In the genomic region with DNA sequence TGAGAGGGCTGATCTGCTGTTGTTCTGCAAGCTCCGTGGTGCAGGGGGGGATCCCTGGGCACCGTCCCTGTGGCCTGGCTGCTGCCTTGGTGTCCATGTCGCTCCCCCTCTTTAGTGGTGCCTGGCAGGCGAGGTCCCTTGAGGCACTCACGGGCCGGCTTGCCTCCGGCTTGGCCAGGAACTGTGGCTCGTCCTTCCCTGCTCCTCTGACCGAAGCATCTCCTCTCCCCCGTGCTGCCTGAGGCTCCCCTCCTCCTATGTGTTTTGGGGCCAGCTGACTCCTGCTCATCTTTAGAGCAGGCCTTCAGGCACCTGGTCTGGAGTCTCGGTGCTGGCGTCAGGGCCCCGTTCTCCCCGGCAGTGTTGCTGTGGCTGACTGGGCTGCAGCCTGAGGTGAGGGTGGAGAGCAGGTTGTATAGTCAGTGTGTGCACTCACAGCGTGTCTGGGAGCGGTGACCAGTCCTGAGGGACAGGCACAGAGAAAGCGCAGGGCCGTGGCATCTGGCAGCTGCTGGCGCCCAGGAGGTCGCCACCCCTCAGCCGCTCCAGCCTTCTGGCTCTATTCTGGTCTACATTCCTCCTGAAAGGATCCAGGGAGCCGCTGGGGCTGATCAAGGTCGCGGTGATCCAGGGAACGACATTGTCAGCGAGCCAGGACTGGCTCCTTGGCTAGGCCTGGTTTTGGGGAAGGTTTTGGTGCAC, we compare ENCODE assay signal across 24 cellular contexts. TPM values are rescaled to one million over a fixed set of nuclear protein-coding genes. Genes with fewer than 3 reads are reported as not detected.
A peak's percentile ranks its signal among the peaks of the same experiment; 100 is the strongest.
DNase-seq lines count a peak whose midpoint lies in the region; ATAC-seq, FAIRE-seq and TF ChIP-seq lines count a peak whose summit lies in the region.
"Had no signal": no experiment of that assay in that cellular context is flagged by ENCODE, and none has a peak within 500 bp of the region (broad histone marks: within the 10 kb centered on the region; RNA-seq: fewer than 3 reads in every experiment).

No MANE protein-coding gene starts in this region.

- FAIRE-seq in kidney (lab: Jason Lieb, UNC), result no peak
- FAIRE-seq: colon, GM12892, small intestine had no signal

- H3K27me3 ChIP-seq in endodermal cell (ENCODE audit: control insufficient read depth, insufficient read depth, low read length, poor library complexity, severe bottlenecking) (no peaks in the 10 kb centered on the region), PC-9 (ENCODE audit: insufficient read depth, low read depth) (no peaks in the 10 kb centered on the region)
- H3K27me3 ChIP-seq: BLaER1, neutrophil, uterus had no signal

- no peaks in the 10 kb centered on the region for H3K9me2 ChIP-seq in PC-9 (ENCODE audit: insufficient read depth)

- WGBS in endodermal cell (ENCODE audit: insufficient coverage in 1 of 2, insufficient read length in 1 of 2), 2 experiments, result 94% methylated on average over 15 to 26 of the region's 26 CpGs

- POLR2A ChIA-PET in PC-9 (lab: Charles Lee; ENCODE audit: unreplicated experiment), result no interaction called here

- H3K27ac Mint-ChIP-seq in natural killer cell treated with Interleukin-12 subunit alpha and Interleukin-12 subunit beta and Interleukin-15 and Interleukin-18, amount 100 ng/mL, for 72 hours, result no peak overlapping the region
- no peak overlapping the region for H3K27ac Mint-ChIP-seq in natural killer cell
- peak overlapping the region; percentile 33 for H3K27ac Mint-ChIP-seq in endodermal cell

- CTCF ChIA-PET in PC-9 (lab: Charles Lee), result no interaction called here

- H3K4me2 ChIP-seq in PC-9, result no peak overlapping the region
- H3K4me2 ChIP-seq: BLaER1 had no signal

- no peaks in the 10 kb centered on the region for H3K79me2 ChIP-seq in PC-9 (ENCODE audit: low read depth)

- H2AFZ ChIP-seq in PC-9, result no peak overlapping the region

- H3K9me3 ChIP-seq in endodermal cell (ENCODE audit: control insufficient read depth, low read length) (no peaks in the 10 kb centered on the region), kidney (ENCODE audit: control insufficient read depth in 1 of 2, low read length in 2 of 2) (no peaks in the 10 kb centered on the region), PC-9 (ENCODE audit: insufficient read depth, low read depth) (no peaks in the 10 kb centered on the region)
- H3K9me3 ChIP-seq: BLaER1, neutrophil, uterus had no signal

- H3K4me1 ChIP-seq in endodermal cell (ENCODE audit: control insufficient read depth, insufficient read depth, low read length), result peaks cover 9% of the 10 kb centered on the region
- peaks cover 5 to 11% of the 10 kb centered on the region in 2 donors for H3K4me1 ChIP-seq in kidney (ENCODE audit: control insufficient read depth in 1 of 2, insufficient read depth in 1 of 2, low read depth in 1 of 2, low read length in 2 of 2)
- H3K4me1 ChIP-seq in PC-9 (replicated peaks; ENCODE audit: insufficient read depth), result no peaks in the 10 kb centered on the region
- H3K4me1 ChIP-seq: uterus had no signal

- H3K36me3 ChIP-seq in endodermal cell (ENCODE audit: control insufficient read depth, insufficient read depth, low read length), result peaks cover 38% of the 10 kb centered on the region
- peaks cover 6 to 13% of the 10 kb centered on the region in 2 donors for H3K36me3 ChIP-seq in kidney (ENCODE audit: control insufficient read depth in 1 of 2, insufficient read depth in 2 of 2, low read length in 2 of 2)
- H3K36me3 ChIP-seq in PC-9 (ENCODE audit: low read depth), result peaks cover 10% of the 10 kb centered on the region
- H3K36me3 ChIP-seq: uterus had no signal

- peak; percentile 55 for DNase-seq in natural killer cell treated with Interleukin-12 subunit alpha and Interleukin-12 subunit beta and Interleukin-15 and Interleukin-18, amount 100 ng/mL, for 72 hours (ENCODE audit: low spot score)
- no peak for DNase-seq in natural killer cell
- DNase-seq in endodermal cell, result no peak
- DNase-seq in kidney, result peak; percentile 65
- DNase-seq in ecto neural progenitor cell (ENCODE audit: low spot score), result no peak
- DNase-seq in NCI-H2171 (lab: John Stamatoyannopoulos, UW), result no peak
- no peak for DNase-seq in PC-9
- DNase-seq in NCI-H2107 treated with DMSO at 0.1 percent for 48 hours (lab: John Stamatoyannopoulos, UW; ENCODE audit: unreplicated experiment), result no peak
- DNase-seq: activated gamma-delta T cell; COR-L47; HCEC 1CT; NCI-H1092; NCI-H187; NCI-H2227 treated with DMSO at 0.1 percent for 48 hours; NCI-H69; small intestine; stimulated activated CD4-positive, alpha-beta T cell treated with anti-CD3 and anti-CD28 coated beads, Interleukin-1b, Interleukin-23, amount 100 ng/mL, for 48 hours; uterus; WERI-Rb-1 had no signal

- H3K27ac ChIP-seq in endodermal cell (ENCODE audit: low read depth, low read length) (no peak overlapping the region), kidney (ENCODE audit: low read depth in 2 of 2, low read length in 2 of 2) (no peak overlapping the region), PC-9 (no peak overlapping the region)
- H3K27ac ChIP-seq: BLaER1, neutrophil, WERI-Rb-1 had no signal

- BruUV-seq in PC-9 (replicated peaks; lab: Mats Ljungman, UMichigan), result no TSS peak

- peaks cover 1% of the 10 kb centered on the region; the same call in 1 of the 2 replicates for H4K20me1 ChIP-seq in PC-9 (ENCODE audit: insufficient read depth)

- no peaks in the 10 kb centered on the region for H3K9me3 Mint-ChIP-seq in natural killer cell treated with Interleukin-12 subunit alpha and Interleukin-12 subunit beta and Interleukin-15 and Interleukin-18, amount 100 ng/mL, for 72 hours
- no peaks in the 10 kb centered on the region for H3K9me3 Mint-ChIP-seq in natural killer cell
- H3K9me3 Mint-ChIP-seq in endodermal cell, result no peaks in the 10 kb centered on the region

- no peak for ATAC-seq in natural killer cell treated with Interleukin-12 subunit alpha and Interleukin-12 subunit beta and Interleukin-15 and Interleukin-18, amount 100 ng/mL, for 72 hours
- no peak for ATAC-seq in natural killer cell

- no peaks in the 10 kb centered on the region for H3K27me3 Mint-ChIP-seq in natural killer cell treated with Interleukin-12 subunit alpha and Interleukin-12 subunit beta and Interleukin-15 and Interleukin-18, amount 100 ng/mL, for 72 hours
- H3K27me3 Mint-ChIP-seq in natural killer cell (ENCODE audit: low read depth in 2 of 2) (no peaks in the 10 kb centered on the region), endodermal cell (ENCODE audit: insufficient read depth) (no peaks in the 10 kb centered on the region)

- peaks cover 0 to 3% of the 10 kb centered on the region in 2 donors for H3K4me1 Mint-ChIP-seq in natural killer cell treated with Interleukin-12 subunit alpha and Interleukin-12 subunit beta and Interleukin-15 and Interleukin-18, amount 100 ng/mL, for 72 hours (ENCODE audit: low read depth in 2 of 2)
- H3K4me1 Mint-ChIP-seq in natural killer cell, result no peaks in the 10 kb centered on the region
- peaks cover 7% of the 10 kb centered on the region for H3K4me1 Mint-ChIP-seq in endodermal cell

- H3K4me3 ChIP-seq in endodermal cell (ENCODE audit: low read length) (no peak overlapping the region), kidney (ENCODE audit: low read length in 2 of 2) (no peak overlapping the region), PC-9 (no peak overlapping the region)
- H3K4me3 ChIP-seq: BLaER1, lung, uterus had no signal

- no peak for TF ChIP-seq CTCF in natural killer cell (IDR thresholded peaks at IDR 0.05)
- no peak for TF ChIP-seq CTCF in endodermal cell (conservative IDR thresholded peaks at IDR 0.05)
- no peak for TF ChIP-seq CTCF in kidney (IDR thresholded peaks at IDR 0.05; ENCODE audit: borderline replicate concordance, extremely low read depth, insufficient read depth)
- TF ChIP-seq CTCF in PC-9 (conservative IDR thresholded peaks at IDR 0.05), result no peak

- H3K4me3 Mint-ChIP-seq in natural killer cell treated with Interleukin-12 subunit alpha and Interleukin-12 subunit beta and Interleukin-15 and Interleukin-18, amount 100 ng/mL, for 72 hours, result no peak overlapping the region
- H3K4me3 Mint-ChIP-seq in natural killer cell (no peak overlapping the region), endodermal cell (no peak overlapping the region)

- H3F3A ChIP-seq in PC-9 (ENCODE audit: insufficient read depth, low read depth), result peaks cover 30% of the 10 kb centered on the region; the same call in 1 of the 2 replicates

- peaks cover 4% of the 10 kb centered on the region for H3K36me3 Mint-ChIP-seq in natural killer cell treated with Interleukin-12 subunit alpha and Interleukin-12 subunit beta and Interleukin-15 and Interleukin-18, amount 100 ng/mL, for 72 hours
- H3K36me3 Mint-ChIP-seq in natural killer cell, result peaks cover 5% of the 10 kb centered on the region
- peaks cover 43% of the 10 kb centered on the region for H3K36me3 Mint-ChIP-seq in endodermal cell (ENCODE audit: low read depth)

- intact Hi-C loops in natural killer cell (cut with micrococcal nuclease), result no loop called here
- intact Hi-C loops in kidney (cut with DNase I), result no loop called here
- intact Hi-C loops in PC-9 (cut with micrococcal nuclease; ENCODE audit: unreplicated experiment), result loop anchor here (10.0 kb wide), 1 partner anchor 117 kb away; no protein-coding TSS in a partner anchor

- H3K9ac ChIP-seq in endodermal cell (ENCODE audit: extremely low read depth, low read length, poor library complexity, severe bottlenecking), result no peak overlapping the region
- no peak overlapping the region for H3K9ac ChIP-seq in kidney (ENCODE audit: low read length in 2 of 2)
- H3K9ac ChIP-seq: BLaER1 had no signal

RNA-seq across cellular contexts. Expression of a gene that starts 43.7 kb away (rescaled TPM):
- 10 to 100 TPM; 35.9 to 40.4 TPM for total RNA-seq in natural killer cell treated with Interleukin-12 subunit alpha and Interleukin-12 subunit beta and Interleukin-15 and Interleukin-18, amount 100 ng/mL, for 72 hours
- 10 to 100 TPM; 39.4 to 55.4 (median 47.0) TPM for total RNA-seq in natural killer cell
- total RNA-seq in endodermal cell, result 10 to 100 TPM; 59.3 to 66.8 TPM
- polyA plus RNA-seq in endodermal cell (2013, experiment 1 of 2), result 48.4 TPM
- polyA plus RNA-seq in endodermal cell (2013, experiment 2 of 2), result 48.7 TPM
- 176 TPM for total RNA-seq in kidney
- 50.9 TPM for polyA plus RNA-seq in kidney (ENCODE audit: insufficient read depth, low read depth, low replicate concordance)
- total RNA-seq in PC-9 (2021), result 127 and 133 TPM in 2 replicates

Comparison
In these comparisons a context has a peak if more than half of its experiments do, and no peak if none do; other contexts are left out.
1. DNase-seq: peak in natural killer cell treated with Interleukin-12 subunit alpha and Interleukin-12 subunit beta and Interleukin-15 and Interleukin-18, amount 100 ng/mL, for 72 hours (single experiment) and kidney (single experiment); none in natural killer cell (single experiment), endodermal cell (single experiment), ecto neural progenitor cell (single experiment), NCI-H2171 (single experiment), PC-9 (0 of 2) and NCI-H2107 treated with DMSO at 0.1 percent for 48 hours (single experiment).